1 cellular context compared by ENCODE assay signal in the genomic region with DNA sequence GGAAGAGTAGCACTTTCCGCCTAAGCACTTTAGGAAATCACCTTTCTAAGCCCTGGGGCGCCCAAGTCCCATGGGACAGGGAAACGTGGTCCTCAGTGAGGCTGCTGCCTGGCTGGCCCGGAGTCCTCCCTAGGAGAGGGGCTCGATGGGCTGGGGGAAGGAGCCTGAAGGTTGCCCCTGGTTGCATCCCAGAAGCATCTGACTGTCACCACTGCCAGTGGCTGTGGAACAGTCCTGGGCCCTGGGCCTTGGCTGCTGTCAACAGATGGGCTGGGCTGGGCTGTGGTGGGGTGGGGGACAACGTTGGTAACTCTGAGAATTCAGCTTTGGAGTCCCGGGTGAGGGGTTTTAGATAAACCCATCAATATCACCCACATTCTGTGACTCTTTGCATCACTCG.
TF ChIP-seq lines count a peak whose summit lies in the region.

No MANE protein-coding gene starts in this region.

TF ChIP-seq in HepG2, 621 proteins besides CTCF, POLR2A, EP300 and RAD21:
- peak; percentile 8; the same call in 1 of the 2 replicates for TF ChIP-seq ZIK1 (CRISPR knock-in tag; IDR thresholded peaks at IDR 0.05; ENCODE audit: borderline replicate concordance, low read depth)
- TF ChIP-seq, protein P1, sequence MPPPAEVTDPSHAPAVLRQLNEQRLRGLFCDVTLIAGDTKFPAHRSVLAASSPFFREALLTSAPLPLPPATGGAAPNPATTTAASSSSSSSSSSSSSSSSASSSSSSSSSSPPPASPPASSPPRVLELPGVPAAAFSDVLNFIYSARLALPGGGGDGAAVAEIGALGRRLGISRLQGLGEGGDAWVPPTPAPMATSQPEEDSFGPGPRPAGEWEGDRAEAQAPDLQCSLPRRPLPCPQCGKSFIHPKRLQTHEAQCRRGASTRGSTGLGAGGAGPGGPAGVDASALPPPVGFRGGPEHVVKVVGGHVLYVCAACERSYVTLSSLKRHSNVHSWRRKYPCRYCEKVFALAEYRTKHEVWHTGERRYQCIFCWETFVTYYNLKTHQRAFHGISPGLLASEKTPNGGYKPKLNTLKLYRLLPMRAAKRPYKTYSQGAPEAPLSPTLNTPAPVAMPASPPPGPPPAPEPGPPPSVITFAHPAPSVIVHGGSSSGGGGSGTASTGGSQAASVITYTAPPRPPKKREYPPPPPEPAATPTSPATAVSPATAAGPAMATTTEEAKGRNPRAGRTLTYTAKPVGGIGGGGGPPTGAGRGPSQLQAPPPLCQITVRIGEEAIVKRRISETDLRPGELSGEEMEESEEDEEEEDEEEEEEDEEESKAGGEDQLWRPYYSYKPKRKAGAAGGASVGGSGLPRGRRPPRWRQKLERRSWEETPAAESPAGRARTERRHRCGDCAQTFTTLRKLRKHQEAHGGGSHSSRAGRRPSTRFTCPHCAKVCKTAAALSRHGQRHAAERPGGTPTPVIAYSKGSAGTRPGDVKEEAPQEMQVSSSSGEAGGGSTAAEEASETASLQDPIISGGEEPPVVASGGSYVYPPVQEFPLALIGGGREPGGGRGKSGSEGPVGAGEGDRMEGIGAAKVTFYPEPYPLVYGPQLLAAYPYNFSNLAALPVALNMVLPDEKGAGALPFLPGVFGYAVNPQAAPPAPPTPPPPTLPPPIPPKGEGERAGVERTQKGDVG (CRISPR knock-in tag; IDR thresholded peaks at IDR 0.05; ENCODE audit: borderline replicate concordance), result no peak
- no peak for TF ChIP-seq SMYD3 (CRISPR knock-in tag; IDR thresholded peaks at IDR 0.05)
- TF ChIP-seq ZNF737 (CRISPR knock-in tag; IDR thresholded peaks at IDR 0.05; ENCODE audit: borderline replicate concordance), result no peak
- peak; percentile 20 for TF ChIP-seq AGO2 (optimal IDR thresholded peaks at IDR 0.05; ENCODE audit: low read depth, low read length)
